ENCODE assay signal across 8 cellular contexts in genomic region chr2:42663106-42663755, GRCh38.
A peak's percentile ranks its signal among the peaks of the same experiment; 100 is the strongest.
DNase-seq lines count a peak whose midpoint lies in the region; ATAC-seq and TF ChIP-seq lines count a peak whose summit lies in the region.

No MANE protein-coding gene starts in this region.

- H3K36me3 ChIP-seq in endocrine pancreas (ENCODE audit: control insufficient read depth, insufficient read depth, low read length): no peaks in the 10 kb centered on the region

- peak overlapping the region; percentile 57 for H3K27ac Mint-ChIP-seq in activated CD8-positive, alpha-beta T cell treated with anti-CD3 and anti-CD28 coated beads for 36 hours

- H3K27me3 ChIP-seq in endocrine pancreas (ENCODE audit: control insufficient read depth, insufficient read depth, low read length): no peaks in the 10 kb centered on the region

- H3K27me3 Mint-ChIP-seq in activated CD8-positive, alpha-beta T cell treated with anti-CD3 and anti-CD28 coated beads for 36 hours: no peaks in the 10 kb centered on the region

- H3K9me3 Mint-ChIP-seq in activated CD8-positive, alpha-beta T cell treated with anti-CD3 and anti-CD28 coated beads for 36 hours: no peaks in the 10 kb centered on the region

- H3K36me3 Mint-ChIP-seq in activated CD8-positive, alpha-beta T cell treated with anti-CD3 and anti-CD28 coated beads for 36 hours (ENCODE audit: low read depth): peaks cover under 1% of the 10 kb centered on the region

- H3K9ac ChIP-seq in endocrine pancreas (ENCODE audit: control insufficient read depth, insufficient read depth, low read length): no peak overlapping the region

- H3K9me3 ChIP-seq in endocrine pancreas (ENCODE audit: control insufficient read depth, low read length): no peaks in the 10 kb centered on the region

- ATAC-seq in GM19397 (IDR thresholded peaks at IDR 0.05; ENCODE audit: unreplicated experiment) (peak; percentile 77), HG03565 (IDR thresholded peaks at IDR 0.05; ENCODE audit: unreplicated experiment) (peak; percentile 74)
- ATAC-seq in activated CD8-positive, alpha-beta T cell treated with anti-CD3 and anti-CD28 coated beads for 36 hours: peak; percentile 99

- intact Hi-C loops in activated CD8-positive, alpha-beta T cell treated with anti-CD3 and anti-CD28 coated beads for 36 hours (cut with micrococcal nuclease): loop anchor here (2.0 to 5.0 kb wide), 2 partner anchors 151 to 168 kb away; no protein-coding TSS in a partner anchor

- peaks cover 12% of the 10 kb centered on the region for H3K4me1 ChIP-seq in endocrine pancreas (ENCODE audit: control insufficient read depth, insufficient read depth, low read length)

- POLR2A ChIA-PET in activated CD8-positive, alpha-beta T cell treated with anti-CD3 and anti-CD28 coated beads for 36 hours (lab: Charles Lee): interaction anchor here (0.7 to 1.3 kb wide), 4 partner anchors 94 to 168 kb away, joined by 3 to 4 read pairs (median 4); no protein-coding TSS in a partner anchor

- TF ChIP-seq CTCF in activated CD8-positive, alpha-beta T cell treated with anti-CD3 and anti-CD28 coated beads for 36 hours (IDR thresholded peaks at IDR 0.05): peak; percentile 87

- DNase-seq in COLO668 (lab: John Stamatoyannopoulos, UW; ENCODE audit: unreplicated experiment) (peak; percentile 61), NCI-H748 treated with DMSO at 0.1 percent for 48 hours (lab: John Stamatoyannopoulos, UW) (peak; percentile 46), midbrain (lab: John Stamatoyannopoulos, UW) (peak; percentile 76)
- DNase-seq in activated CD8-positive, alpha-beta T cell treated with anti-CD3 and anti-CD28 coated beads for 36 hours: peak; percentile 71
- peak; percentile 17 for DNase-seq in stimulated activated CD8-positive, alpha-beta memory T cell treated with anti-CD3 and anti-CD28 coated beads, Interleukin-7, amount 100 ng/mL, for 24 hours (ENCODE audit: low read depth)

- no peak overlapping the region for H3K4me3 Mint-ChIP-seq in activated CD8-positive, alpha-beta T cell treated with anti-CD3 and anti-CD28 coated beads for 36 hours

- peak overlapping the region; percentile 25 for H3K4me3 ChIP-seq in endocrine pancreas (ENCODE audit: control insufficient read depth, insufficient read depth, low read length)

- CTCF ChIA-PET in activated CD8-positive, alpha-beta T cell treated with anti-CD3 and anti-CD28 coated beads for 36 hours (lab: Charles Lee): interaction anchor here (0.6 to 3.2 kb wide), 42 partner anchors 9 to 582 kb away, joined by 3 to 32 read pairs (median 5); partner anchors contain the start of gene KCNG3

- peaks cover 16% of the 10 kb centered on the region for H3K4me1 Mint-ChIP-seq in activated CD8-positive, alpha-beta T cell treated with anti-CD3 and anti-CD28 coated beads for 36 hours (ENCODE audit: low read depth)

Comparison
In these comparisons a context has a peak if more than half of its experiments do, and no peak if none do; other contexts are left out.
1. Peak in every context shown above with its lines: DNase-seq, ATAC-seq and H3K4me3 ChIP-seq.
2. DNase-seq: peak in every context shown above with its lines; median percentile 76 in midbrain; 71 in activated CD8-positive, alpha-beta T cell treated with anti-CD3 and anti-CD28 coated beads for 36 hours; 61 in COLO668; 46 in NCI-H748 treated with DMSO at 0.1 percent for 48 hours; 17 in stimulated activated CD8-positive, alpha-beta memory T cell treated with anti-CD3 and anti-CD28 coated beads, Interleukin-7, amount 100 ng/mL, for 24 hours.